In genomic region chr9:79638806-79639205, GRCh38 we compare ENCODE assay signal across 15 cellular contexts.
"Had no signal": no experiment of that assay in that cellular context is flagged by ENCODE, and none has a peak within 500 bp of the region (broad histone marks: within the 10 kb centered on the region; RNA-seq: fewer than 3 reads in every experiment).

No MANE protein-coding gene starts in this region.

- H3K4me3 ChIP-seq: coronary artery, heart left ventricle, ovary, right atrium auricular region, sigmoid colon, suprapubic skin, thyroid gland had no signal

- H3K27me3 ChIP-seq: heart left ventricle, ovary, right atrium auricular region, sigmoid colon, suprapubic skin, thyroid gland had no signal

- H3K27ac ChIP-seq: coronary artery, heart left ventricle, ovary, right atrium auricular region, sigmoid colon, suprapubic skin, thyroid gland had no signal

- ATAC-seq: heart left ventricle; naive thymus-derived CD4-positive, alpha-beta T cell had no signal

- H3K9me3 ChIP-seq: ovary, right atrium auricular region, sigmoid colon, suprapubic skin, thyroid gland had no signal

- H3K36me3 ChIP-seq: ovary, right atrium auricular region, sigmoid colon, thyroid gland had no signal

- H3K4me1 ChIP-seq: right atrium auricular region, sigmoid colon, suprapubic skin, thyroid gland had no signal

- DNase-seq: effector CD4-positive, alpha-beta T cell; heart left ventricle; hippocampal formation; left colon; mesendoderm; naive thymus-derived CD4-positive, alpha-beta T cell; nucleus accumbens; ovary; sigmoid colon; stimulated activated CD4-positive, alpha-beta T cell treated with anti-CD3 and anti-CD28 coated beads, Interleukin-12 subunit alpha, Interleukin-12 subunit beta, amount 100 ng/mL, for 4 hours; stimulated activated naive CD4-positive, alpha-beta T cell treated with Interleukin-2 at 50 U/mL for 16 hours; thyroid gland had no signal
